ENCODE assay signal across 22 cellular contexts in the genomic region with DNA sequence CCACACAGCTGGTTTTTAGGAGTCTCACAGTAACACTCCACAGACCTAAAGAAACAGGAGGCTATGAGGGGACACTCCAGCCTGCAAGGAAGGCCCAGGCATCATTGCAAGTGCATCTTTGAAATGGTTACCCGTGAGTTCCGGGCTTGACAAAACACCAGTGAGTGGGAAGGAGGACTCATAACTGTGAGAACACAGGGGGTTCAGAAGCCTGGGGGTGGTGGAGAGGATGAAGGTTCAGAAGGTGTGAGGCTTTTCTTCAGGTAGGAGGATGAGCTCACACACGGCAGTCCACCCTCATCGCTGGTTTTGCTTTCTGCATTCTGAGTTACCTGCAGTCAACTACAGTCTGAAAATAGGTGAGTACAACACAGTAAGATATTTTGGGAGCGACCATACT. TPM values are rescaled to one million over a fixed set of nuclear protein-coding genes. Genes with fewer than 3 reads are reported as not detected.
DNase-seq lines count a peak whose midpoint lies in the region; ATAC-seq and TF ChIP-seq lines count a peak whose summit lies in the region.
"Had no signal": no experiment of that assay in that cellular context is flagged by ENCODE, and none has a peak within 500 bp of the region (broad histone marks: within the 10 kb centered on the region; RNA-seq: fewer than 3 reads in every experiment).

No MANE protein-coding gene starts in this region.

- no peaks in the 10 kb centered on the region for H3K27me3 ChIP-seq in CD4-positive, alpha-beta T cell (ENCODE audit: control insufficient read depth, insufficient read depth, low read length)
- H3K27me3 ChIP-seq: ascending aorta, BLaER1, heart left ventricle, pancreas, upper lobe of right lung had no signal

- intact Hi-C loops in activated CD4-positive, alpha-beta memory T cell treated with anti-CD3 and anti-CD28 coated beads for 36 hours (cut with micrococcal nuclease) = no loop called here
- intact Hi-C loops in CD4-positive, alpha-beta T cell (cut with DNase I, micrococcal nuclease) = no loop called here

- H3K27ac Mint-ChIP-seq in activated CD4-positive, alpha-beta memory T cell treated with anti-CD3 and anti-CD28 coated beads for 36 hours = no peak overlapping the region
- H3K27ac Mint-ChIP-seq in activated CD4-positive, alpha-beta memory T cell treated with anti-CD3 and anti-CD28 coated beads, Interleukin-2, amount 10 ng/mL, durations not matched to agents 7 days and 5 days = no peak overlapping the region
- H3K27ac Mint-ChIP-seq in CD4-positive, alpha-beta T cell = peak overlapping the region; percentile 28
- H3K27ac Mint-ChIP-seq in activated naive CD8-positive, alpha-beta T cell = peak overlapping the region; percentile 51
- H3K27ac Mint-ChIP-seq: nephron had no signal

- DNase-seq in activated CD4-positive, alpha-beta memory T cell treated with anti-CD3 and anti-CD28 coated beads for 36 hours = peak; percentile 54
- no peak for DNase-seq in activated CD4-positive, alpha-beta memory T cell treated with anti-CD3 and anti-CD28 coated beads, Interleukin-2, amount 10 ng/mL, durations not matched to agents 7 days and 5 days
- no peak for DNase-seq in CD4-positive, alpha-beta T cell
- DNase-seq in stimulated activated CD4-positive, alpha-beta T cell treated with anti-CD3 and anti-CD28 coated beads, Interleukin-4, amount 100 ng/mL, for 24 hours = peak; percentile 32
- DNase-seq in hepatic stellate cell (ENCODE audit: low spot score) = no peak
- DNase-seq: activated effector memory CD4-positive, alpha-beta T cell treated with Interleukin-2 at 50 U/mL for 16 hours; heart left ventricle; KG1; left ventricle myocardium inferior; NCI-H1436 treated with DMSO at 0.1 percent for 48 hours; NCI-H510A; pancreas; right cardiac atrium; SIG-M5; upper lobe of right lung had no signal

- H3K9me3 ChIP-seq in CD4-positive, alpha-beta T cell (ENCODE audit: control insufficient read depth, low read length) = no peaks in the 10 kb centered on the region
- H3K9me3 ChIP-seq: ascending aorta, BLaER1, heart left ventricle, left ventricle myocardium inferior, pancreas, upper lobe of right lung had no signal

- peaks cover 21% of the 10 kb centered on the region for H3K4me1 Mint-ChIP-seq in activated CD4-positive, alpha-beta memory T cell treated with anti-CD3 and anti-CD28 coated beads for 36 hours (ENCODE audit: low read depth)
- H3K4me1 Mint-ChIP-seq in activated CD4-positive, alpha-beta memory T cell treated with anti-CD3 and anti-CD28 coated beads, Interleukin-2, amount 10 ng/mL, durations not matched to agents 7 days and 5 days = peaks cover 10% of the 10 kb centered on the region
- H3K4me1 Mint-ChIP-seq in CD4-positive, alpha-beta T cell (ENCODE audit: low read depth) = peaks cover 19% of the 10 kb centered on the region
- H3K4me1 Mint-ChIP-seq in activated naive CD8-positive, alpha-beta T cell (ENCODE audit: low read depth) = peaks cover 25% of the 10 kb centered on the region

- CTCF ChIA-PET in activated CD4-positive, alpha-beta memory T cell treated with anti-CD3 and anti-CD28 coated beads for 36 hours (lab: Charles Lee) = no interaction called here
- CTCF ChIA-PET in activated CD4-positive, alpha-beta memory T cell treated with anti-CD3 and anti-CD28 coated beads, Interleukin-2, amount 10 ng/mL, durations not matched to agents 7 days and 5 days (lab: Charles Lee) = no interaction called here
- CTCF ChIA-PET in CD4-positive, alpha-beta T cell (lab: Charles Lee) = no interaction called here

- POLR2A ChIA-PET in activated CD4-positive, alpha-beta memory T cell treated with anti-CD3 and anti-CD28 coated beads for 36 hours (lab: Charles Lee) = no interaction called here
- POLR2A ChIA-PET in activated CD4-positive, alpha-beta memory T cell treated with anti-CD3 and anti-CD28 coated beads, Interleukin-2, amount 10 ng/mL, durations not matched to agents 7 days and 5 days (lab: Charles Lee) = interaction anchor here (1.3 kb wide), 1 partner anchor 220 kb away, joined by 3 read pairs; no protein-coding TSS in a partner anchor
- POLR2A ChIA-PET in CD4-positive, alpha-beta T cell (lab: Charles Lee) = interaction anchor here (1.2 kb wide), 1 partner anchor 11 kb away, joined by 3 read pairs; no protein-coding TSS in a partner anchor

- H3K4me3 Mint-ChIP-seq in activated CD4-positive, alpha-beta memory T cell treated with anti-CD3 and anti-CD28 coated beads for 36 hours = no peak overlapping the region
- no peak overlapping the region for H3K4me3 Mint-ChIP-seq in activated CD4-positive, alpha-beta memory T cell treated with anti-CD3 and anti-CD28 coated beads, Interleukin-2, amount 10 ng/mL, durations not matched to agents 7 days and 5 days
- peak overlapping the region; percentile 31 for H3K4me3 Mint-ChIP-seq in CD4-positive, alpha-beta T cell
- peak overlapping the region; percentile 6 for H3K4me3 Mint-ChIP-seq in activated naive CD8-positive, alpha-beta T cell
- H3K4me3 Mint-ChIP-seq: nephron had no signal

- H3K36me3 Mint-ChIP-seq in activated CD4-positive, alpha-beta memory T cell treated with anti-CD3 and anti-CD28 coated beads for 36 hours = no peaks in the 10 kb centered on the region
- H3K36me3 Mint-ChIP-seq in activated CD4-positive, alpha-beta memory T cell treated with anti-CD3 and anti-CD28 coated beads, Interleukin-2, amount 10 ng/mL, durations not matched to agents 7 days and 5 days (ENCODE audit: low read depth) = no peaks in the 10 kb centered on the region
- H3K36me3 Mint-ChIP-seq in CD4-positive, alpha-beta T cell (ENCODE audit: low read depth) = no peaks in the 10 kb centered on the region
- no peaks in the 10 kb centered on the region for H3K36me3 Mint-ChIP-seq in activated naive CD8-positive, alpha-beta T cell
- H3K36me3 Mint-ChIP-seq: T-cell had no signal

- H3K9me3 Mint-ChIP-seq in activated CD4-positive, alpha-beta memory T cell treated with anti-CD3 and anti-CD28 coated beads for 36 hours = no peaks in the 10 kb centered on the region
- H3K9me3 Mint-ChIP-seq in activated CD4-positive, alpha-beta memory T cell treated with anti-CD3 and anti-CD28 coated beads, Interleukin-2, amount 10 ng/mL, durations not matched to agents 7 days and 5 days = no peaks in the 10 kb centered on the region
- H3K9me3 Mint-ChIP-seq in CD4-positive, alpha-beta T cell = no peaks in the 10 kb centered on the region
- H3K9me3 Mint-ChIP-seq in activated naive CD8-positive, alpha-beta T cell (ENCODE audit: low read depth) = no peaks in the 10 kb centered on the region
- H3K9me3 Mint-ChIP-seq: nephron, T-cell had no signal

- no peak for TF ChIP-seq CTCF in CD4-positive, alpha-beta T cell (IDR thresholded peaks at IDR 0.05)

- no peaks in the 10 kb centered on the region for H3K27me3 Mint-ChIP-seq in activated CD4-positive, alpha-beta memory T cell treated with anti-CD3 and anti-CD28 coated beads for 36 hours
- H3K27me3 Mint-ChIP-seq in activated CD4-positive, alpha-beta memory T cell treated with anti-CD3 and anti-CD28 coated beads, Interleukin-2, amount 10 ng/mL, durations not matched to agents 7 days and 5 days = peaks cover 2% of the 10 kb centered on the region
- H3K27me3 Mint-ChIP-seq in CD4-positive, alpha-beta T cell = no peaks in the 10 kb centered on the region
- peaks cover 3% of the 10 kb centered on the region for H3K27me3 Mint-ChIP-seq in activated naive CD8-positive, alpha-beta T cell

- peak; percentile 22 for ATAC-seq in CD4-positive, alpha-beta T cell (ENCODE audit: poor library complexity)
- ATAC-seq in HG03469 (IDR thresholded peaks at IDR 0.05; ENCODE audit: unreplicated experiment) = no peak
- ATAC-seq in GM18519 (IDR thresholded peaks at IDR 0.05; ENCODE audit: low FRiP score, unreplicated experiment) = no peak
- ATAC-seq: heart left ventricle, pancreas, right cardiac atrium, upper lobe of right lung had no signal

- H3K27ac ChIP-seq in CD4-positive, alpha-beta T cell (ENCODE audit: low read depth, low read length) = no peak overlapping the region
- H3K27ac ChIP-seq: ascending aorta, BLaER1, heart left ventricle, left ventricle myocardium inferior, pancreas, upper lobe of right lung had no signal

RNA-seq across cellular contexts. Expression of a gene that starts 39.9 kb away (rescaled TPM):
- 1 to 10 TPM; 1.2 to 1.3 TPM for total RNA-seq in activated CD4-positive, alpha-beta memory T cell treated with anti-CD3 and anti-CD28 coated beads for 36 hours
- 1 to 10 TPM; 1.4 to 1.8 TPM for total RNA-seq in activated CD4-positive, alpha-beta memory T cell treated with anti-CD3 and anti-CD28 coated beads, Interleukin-2, amount 10 ng/mL, durations not matched to agents 7 days and 5 days
- total RNA-seq in CD4-positive, alpha-beta T cell = under 1 TPM; 0.45 to 0.49 TPM
- total RNA-seq: ascending aorta had no signal

Comparison
In these comparisons a context has a peak if more than half of its experiments do, and no peak if none do; other contexts are left out.
1. DNase-seq: peak in activated CD4-positive, alpha-beta memory T cell treated with anti-CD3 and anti-CD28 coated beads for 36 hours (single experiment) and stimulated activated CD4-positive, alpha-beta T cell treated with anti-CD3 and anti-CD28 coated beads, Interleukin-4, amount 100 ng/mL, for 24 hours (single experiment); none in activated CD4-positive, alpha-beta memory T cell treated with anti-CD3 and anti-CD28 coated beads, Interleukin-2, amount 10 ng/mL, durations not matched to agents 7 days and 5 days (single experiment), CD4-positive, alpha-beta T cell (0 of 10) and hepatic stellate cell (single experiment).
2. H3K27ac Mint-ChIP-seq: peak in CD4-positive, alpha-beta T cell (single experiment) and activated naive CD8-positive, alpha-beta T cell (single experiment); none in activated CD4-positive, alpha-beta memory T cell treated with anti-CD3 and anti-CD28 coated beads for 36 hours (single experiment) and activated CD4-positive, alpha-beta memory T cell treated with anti-CD3 and anti-CD28 coated beads, Interleukin-2, amount 10 ng/mL, durations not matched to agents 7 days and 5 days (single experiment).
3. H3K4me3 Mint-ChIP-seq: peak in CD4-positive, alpha-beta T cell (single experiment) and activated naive CD8-positive, alpha-beta T cell (single experiment); none in activated CD4-positive, alpha-beta memory T cell treated with anti-CD3 and anti-CD28 coated beads for 36 hours (single experiment) and activated CD4-positive, alpha-beta memory T cell treated with anti-CD3 and anti-CD28 coated beads, Interleukin-2, amount 10 ng/mL, durations not matched to agents 7 days and 5 days (single experiment).